In genomic region chr3:52771702-52772101, GRCh38 we compare ENCODE assay signal across 1 cellular context.
TF ChIP-seq lines count a peak whose summit lies in the region.

No MANE protein-coding gene starts in this region.

TF ChIP-seq in endothelial cell of umbilical vein, 7 proteins besides CTCF, POLR2A, EP300 and RAD21:
- no peak for TF ChIP-seq FOS (IDR thresholded peaks at IDR 0.05; ENCODE audit: borderline replicate concordance, insufficient read depth, low read length)
- TF ChIP-seq GATA2 (IDR thresholded peaks at IDR 0.05; ENCODE audit: insufficient read depth, insufficient read length, low read depth, low read length), result no peak
- TF ChIP-seq EZH2 (IDR thresholded peaks at IDR 0.05; ENCODE audit: borderline replicate concordance, low read depth, low read length, severe bottlenecking), result no peak
- TF ChIP-seq MYC (IDR thresholded peaks at IDR 0.05; ENCODE audit: low read depth, low read length), result no peak
